Comparison of ENCODE assay signal across 11 cellular contexts in the genomic region with DNA sequence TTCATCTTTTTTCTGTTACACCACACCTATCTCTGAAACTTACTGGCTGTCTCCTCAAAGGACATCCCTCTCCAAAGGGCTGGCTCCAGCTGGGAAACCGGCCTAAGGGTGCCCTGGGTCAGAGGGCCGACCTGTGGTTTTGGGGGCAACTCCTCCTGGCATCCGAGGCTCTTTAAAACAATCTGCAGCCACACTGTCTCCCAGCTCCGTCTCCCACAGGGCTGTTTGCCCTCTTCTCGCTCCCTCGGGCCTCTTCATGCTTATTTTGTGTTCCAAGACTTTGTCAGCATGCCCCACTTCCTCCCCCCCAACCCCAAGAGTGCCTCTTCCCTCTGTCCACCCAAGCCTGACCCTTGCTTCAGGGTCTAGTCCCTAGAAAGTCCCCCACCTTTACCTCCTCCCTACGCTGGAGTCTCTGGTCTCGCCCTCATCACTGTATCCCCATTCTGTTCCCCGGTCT. TPM values are rescaled to one million over a fixed set of nuclear protein-coding genes. Genes with fewer than 3 reads are reported as not detected.
DNase-seq lines count a peak whose midpoint lies in the region; ATAC-seq and TF ChIP-seq lines count a peak whose summit lies in the region.
"Had no signal": no experiment of that assay in that cellular context is flagged by ENCODE, and none has a peak within 500 bp of the region (broad histone marks: within the 10 kb centered on the region; RNA-seq: fewer than 3 reads in every experiment).

No MANE protein-coding gene starts in this region.

- ATAC-seq in HG02884 (IDR thresholded peaks at IDR 0.05; ENCODE audit: unreplicated experiment) (no peak), GM21576 (IDR thresholded peaks at IDR 0.05; ENCODE audit: unreplicated experiment) (no peak)

- H3K9me3 ChIP-seq in ES-I3 (ENCODE audit: control insufficient read depth, insufficient read depth, low read length), result no peaks in the 10 kb centered on the region
- no peaks in the 10 kb centered on the region for H3K9me3 ChIP-seq in Loucy (ENCODE audit: insufficient read depth, low read depth, low read length)
- no peaks in the 10 kb centered on the region for H3K9me3 ChIP-seq in neural progenitor cell (ENCODE audit: low read depth)
- H3K9me3 ChIP-seq: SK-N-SH had no signal

- no peaks in the 10 kb centered on the region for H3K9me3 Mint-ChIP-seq in chondrocyte (ENCODE audit: low read depth)
- H3K9me3 Mint-ChIP-seq in neural progenitor cell, result no peaks in the 10 kb centered on the region

- DNase-seq in chondrocyte (ENCODE audit: low spot score), result no peak
- DNase-seq in neural progenitor cell (ENCODE audit: low spot score), result no peak
- no peak for DNase-seq in NCI-H82 (lab: John Stamatoyannopoulos, UW)
- no peak for DNase-seq in NCI-H69 (lab: John Stamatoyannopoulos, UW)
- DNase-seq: activated effector memory CD4-positive, alpha-beta T cell treated with Interleukin-2 at 50 U/mL for 16 hours; NCI-H1694 treated with DMSO at 0.1 percent for 48 hours; SK-N-SH had no signal

- H3K36me3 ChIP-seq in ES-I3 (ENCODE audit: insufficient read depth, low read length), result no peaks in the 10 kb centered on the region
- H3K36me3 ChIP-seq in Loucy (ENCODE audit: insufficient read depth, low read length), result no peaks in the 10 kb centered on the region
- no peaks in the 10 kb centered on the region for H3K36me3 ChIP-seq in neural progenitor cell

- H3K9ac ChIP-seq in ES-I3 (ENCODE audit: low read depth, low read length), result peak overlapping the region; percentile 88; the same call in 1 of the 2 replicates
- peak overlapping the region; percentile 73 for H3K9ac ChIP-seq in Loucy (ENCODE audit: low read depth, low read length, poor library complexity, severe bottlenecking)
- no peak overlapping the region for H3K9ac ChIP-seq in neural progenitor cell

- H3K36me3 Mint-ChIP-seq in chondrocyte (ENCODE audit: low read depth) (peaks cover 1% of the 10 kb centered on the region), neural progenitor cell (no peaks in the 10 kb centered on the region)

- H4K20me1 ChIP-seq in Loucy (ENCODE audit: insufficient read depth, low read length, poor library complexity, severe bottlenecking), result peaks cover 28% of the 10 kb centered on the region
- peaks cover 30% of the 10 kb centered on the region for H4K20me1 ChIP-seq in neural progenitor cell (ENCODE audit: low read depth)

- H3K79me2 ChIP-seq in Loucy (ENCODE audit: insufficient read depth, low read length) (peaks cover 56% of the 10 kb centered on the region), neural progenitor cell (ENCODE audit: low read depth) (peaks cover 33% of the 10 kb centered on the region)

- no peaks in the 10 kb centered on the region for H3K27me3 ChIP-seq in Loucy (ENCODE audit: insufficient read depth, low read length, poor library complexity, severe bottlenecking)
- peaks cover 21% of the 10 kb centered on the region for H3K27me3 ChIP-seq in neural progenitor cell

- H3K27me3 Mint-ChIP-seq in chondrocyte (ENCODE audit: low read depth), result no peaks in the 10 kb centered on the region
- H3K27me3 Mint-ChIP-seq in neural progenitor cell (ENCODE audit: insufficient read depth, low read depth), result peaks cover 16% of the 10 kb centered on the region

- H3K4me3 ChIP-seq in Loucy (ENCODE audit: low read length, poor library complexity, severe bottlenecking) (peak overlapping the region; percentile 77), neural progenitor cell (no peak overlapping the region)

- H3K27ac Mint-ChIP-seq in chondrocyte (ENCODE audit: unreplicated experiment) (no peak overlapping the region), neural progenitor cell (no peak overlapping the region)

- TF ChIP-seq CTCF in Loucy (conservative IDR thresholded peaks at IDR 0.05; ENCODE audit: low read length), result no peak
- TF ChIP-seq CTCF in chondrocyte (IDR thresholded peaks at IDR 0.05), result no peak
- no peak for TF ChIP-seq CTCF in neural progenitor cell (IDR thresholded peaks at IDR 0.05)

- peaks cover 14% of the 10 kb centered on the region for H3F3A ChIP-seq in Loucy (ENCODE audit: low read depth)
- no peaks in the 10 kb centered on the region for H3F3A ChIP-seq in neural progenitor cell (ENCODE audit: low read depth)

- no peak overlapping the region for H2AFZ ChIP-seq in Loucy (ENCODE audit: low read length)
- H2AFZ ChIP-seq in neural progenitor cell (replicated peaks), result no peak overlapping the region

- H3K4me1 Mint-ChIP-seq in chondrocyte (ENCODE audit: low read depth) (peaks cover 53% of the 10 kb centered on the region), neural progenitor cell (peaks cover 71% of the 10 kb centered on the region)

- no peaks in the 10 kb centered on the region for H3K9me2 ChIP-seq in Loucy (replicated peaks; ENCODE audit: low read depth, low read length)
- H3K9me2 ChIP-seq: SK-N-SH had no signal

- H3K27ac ChIP-seq in neural progenitor cell, result no peak overlapping the region

- H3K4me1 ChIP-seq in ES-I3 (ENCODE audit: insufficient read depth, low read length) (peaks cover 30% of the 10 kb centered on the region; the same call in 1 of the 2 replicates), Loucy (ENCODE audit: insufficient read depth, low read length, poor library complexity, severe bottlenecking) (peaks cover 74% of the 10 kb centered on the region), neural progenitor cell (peaks cover 22% of the 10 kb centered on the region)

- peak overlapping the region; percentile 76 for H3K4me3 Mint-ChIP-seq in chondrocyte (ENCODE audit: unreplicated experiment)
- peak overlapping the region; percentile 89 for H3K4me3 Mint-ChIP-seq in neural progenitor cell

- peak overlapping the region; percentile 93 for H3K4me2 ChIP-seq in Loucy (ENCODE audit: low read depth, low read length, poor library complexity, severe bottlenecking)
- H3K4me2 ChIP-seq in neural progenitor cell, result no peak overlapping the region

RNA-seq across cellular contexts. Expression of a gene that starts 1.3 kb away (rescaled TPM):
- total RNA-seq in chondrocyte (39.9 to 47.4 TPM (median 41.5 TPM) in 3 replicates), neural progenitor cell (ENCODE audit: low replicate concordance) (18.3 and 25.4 TPM in 2 replicates)

RNA-seq across cellular contexts. Expression of a gene that starts 31.9 kb away (rescaled TPM):
- total RNA-seq in chondrocyte (not detected in 3 replicates), neural progenitor cell (ENCODE audit: low replicate concordance) (not detected in 2 replicates)

RNA-seq across cellular contexts. Expression of a gene that starts 32.1 kb away (rescaled TPM):
- total RNA-seq in chondrocyte, result 0.82 TPM in 1 of 3 replicates, not detected in the others
- total RNA-seq in neural progenitor cell (ENCODE audit: low replicate concordance), result not detected in 2 replicates

RNA-seq across cellular contexts. Expression of a gene that starts 45.9 kb away (rescaled TPM):
- not detected in 3 replicates for total RNA-seq in chondrocyte
- total RNA-seq in neural progenitor cell (ENCODE audit: low replicate concordance), result not detected in 2 replicates

RNA-seq across cellular contexts. Expression of a gene that starts 55.2 kb away (rescaled TPM):
- total RNA-seq in chondrocyte, result 0.22 to 0.67 TPM (median 0.27 TPM) in 3 replicates
- total RNA-seq in neural progenitor cell (ENCODE audit: low replicate concordance), result 0.15 TPM in 1 of 2 replicates, not detected in the other
